13 cellular contexts compared by ENCODE assay signal in genomic region chr4:39932776-39933402, GRCh38. TPM values are rescaled to one million over a fixed set of nuclear protein-coding genes. Genes with fewer than 3 reads are reported as not detected.
DNase-seq lines count a peak whose midpoint lies in the region; ATAC-seq, FAIRE-seq and TF ChIP-seq lines count a peak whose summit lies in the region.
"Had no signal": no experiment of that assay in that cellular context is flagged by ENCODE, and none has a peak within 500 bp of the region (broad histone marks: within the 10 kb centered on the region; RNA-seq: fewer than 3 reads in every experiment).

No MANE protein-coding gene starts in this region.

- peak; percentile 81 for DNase-seq in activated CD4-positive, alpha-beta T cell treated with anti-CD3 and anti-CD28 coated beads, Interleukin-2, amount 10 ng/mL, durations not matched to agents 24 days and 14 days
- no peak for DNase-seq in activated CD4-positive, alpha-beta T cell treated with anti-CD3 and anti-CD28 coated beads for 1 hour
- DNase-seq in brain microvascular endothelial cell (no peak), small intestine (peak; percentile 63), HPDE6-E6E7 (ENCODE audit: extremely low spot score) (no peak), hepatic stellate cell (ENCODE audit: low spot score) (no peak)
- DNase-seq: activated effector memory CD4-positive, alpha-beta T cell treated with anti-CD3 and anti-CD28 coated beads, Interleukin-2, amount 50 U/mL, for 16 hours; KBM-7; NCI-H446 treated with DMSO at 0.1 percent for 48 hours; pancreas; upper lobe of right lung had no signal

- no peak overlapping the region for H2AFZ ChIP-seq in OCI-LY1 (ENCODE audit: low read length)

- peak overlapping the region; percentile 34 for H3K4me3 Mint-ChIP-seq in activated CD4-positive, alpha-beta T cell treated with anti-CD3 and anti-CD28 coated beads, Interleukin-2, amount 10 ng/mL, durations not matched to agents 24 days and 14 days

- H3K27ac Mint-ChIP-seq in activated CD4-positive, alpha-beta T cell treated with anti-CD3 and anti-CD28 coated beads, Interleukin-2, amount 10 ng/mL, durations not matched to agents 24 days and 14 days = peak overlapping the region; percentile 65

- H3K4me3 ChIP-seq in OCI-LY1 (ENCODE audit: low read depth, low read length, poor library complexity, severe bottlenecking) = no peak overlapping the region
- H3K4me3 ChIP-seq in brain microvascular endothelial cell (ENCODE audit: low read depth, low read length) = no peak overlapping the region
- no peak overlapping the region for H3K4me3 ChIP-seq in small intestine (ENCODE audit: low read depth in 1 of 2, low read length in 2 of 2)
- H3K4me3 ChIP-seq: pancreas, upper lobe of right lung had no signal

- 0 out of 2 replicates have a peak, but pooled peaks cover 3% of the 10 kb centered on the region for H3F3A ChIP-seq in OCI-LY1 (ENCODE audit: insufficient read depth, low read length)

- in situ Hi-C loops in brain microvascular endothelial cell (cut with HindIII; ENCODE audit: low pct_ligation_motif_present, low sequenced_read_pairs) = no loop called here

- no peaks in the 10 kb centered on the region; the same call in 1 of the 2 replicates for H4K20me1 ChIP-seq in OCI-LY1 (ENCODE audit: insufficient read depth, low read length)

- H3K4me1 Mint-ChIP-seq in activated CD4-positive, alpha-beta T cell treated with anti-CD3 and anti-CD28 coated beads, Interleukin-2, amount 10 ng/mL, durations not matched to agents 24 days and 14 days = peaks cover 41% of the 10 kb centered on the region

- H3K27ac ChIP-seq in OCI-LY1 (ENCODE audit: low read depth, low read length, poor library complexity, severe bottlenecking) (peak overlapping the region; percentile 3), brain microvascular endothelial cell (peak overlapping the region; percentile 32), small intestine (ENCODE audit: low read depth in 1 of 2, low read length in 1 of 2) (peak overlapping the region in 1 of 2 donors; percentile 51)
- H3K27ac ChIP-seq: upper lobe of right lung had no signal

- intact Hi-C loops in activated CD4-positive, alpha-beta T cell treated with anti-CD3 and anti-CD28 coated beads, Interleukin-2, amount 10 ng/mL, durations not matched to agents 24 days and 14 days (cut with micrococcal nuclease) = loop anchor here (2.0 kb wide), 1 partner anchor 44 kb away; the partner anchor contains the start of gene PDS5A

- H3K4me1 ChIP-seq in OCI-LY1 (ENCODE audit: insufficient read depth, low read length, severe bottlenecking) = peaks cover 32% of the 10 kb centered on the region
- peaks cover 3 to 11% of the 10 kb centered on the region in 2 donors for H3K4me1 ChIP-seq in small intestine (ENCODE audit: control insufficient read depth in 2 of 2, insufficient read depth in 1 of 2, low read depth in 1 of 2, low read length in 1 of 2)

- no peak for ATAC-seq in GM21825 (IDR thresholded peaks at IDR 0.05; ENCODE audit: unreplicated experiment)

- no peaks in the 10 kb centered on the region for H3K27me3 Mint-ChIP-seq in activated CD4-positive, alpha-beta T cell treated with anti-CD3 and anti-CD28 coated beads, Interleukin-2, amount 10 ng/mL, durations not matched to agents 24 days and 14 days

- H3K36me3 ChIP-seq in OCI-LY1 (ENCODE audit: insufficient read depth, low read length) (peaks cover 25% of the 10 kb centered on the region), brain microvascular endothelial cell (replicated peaks) (no peaks in the 10 kb centered on the region), small intestine (ENCODE audit: control insufficient read depth in 2 of 2, insufficient read depth in 2 of 2, low read length in 2 of 2) (no peaks in the 10 kb centered on the region)
- H3K36me3 ChIP-seq: pancreas had no signal

- H3K36me3 Mint-ChIP-seq in activated CD4-positive, alpha-beta T cell treated with anti-CD3 and anti-CD28 coated beads, Interleukin-2, amount 10 ng/mL, durations not matched to agents 24 days and 14 days (ENCODE audit: low read depth) = peaks cover 28% of the 10 kb centered on the region

- H3K9me3 Mint-ChIP-seq in activated CD4-positive, alpha-beta T cell treated with anti-CD3 and anti-CD28 coated beads, Interleukin-2, amount 10 ng/mL, durations not matched to agents 24 days and 14 days = no peaks in the 10 kb centered on the region

- peaks cover 84% of the 10 kb centered on the region for H3K79me2 ChIP-seq in OCI-LY1 (ENCODE audit: insufficient read depth, low read length)

- TF ChIP-seq CTCF in OCI-LY1 (IDR thresholded peaks at IDR 0.05; ENCODE audit: low read length) (no peak), brain microvascular endothelial cell (IDR thresholded peaks at IDR 0.05; ENCODE audit: low read depth, low read length, missing control alignments) (no peak)

- H3K9me3 ChIP-seq in OCI-LY1 (ENCODE audit: low read length) (no peaks in the 10 kb centered on the region), small intestine (ENCODE audit: control insufficient read depth, low read depth) (no peaks in the 10 kb centered on the region)
- H3K9me3 ChIP-seq: pancreas, upper lobe of right lung had no signal

- no peaks in the 10 kb centered on the region for H3K9me2 ChIP-seq in OCI-LY1 (ENCODE audit: low read depth, low read length)

- no peak for FAIRE-seq in small intestine (lab: Jason Lieb, UNC)
- FAIRE-seq: pancreas had no signal

- H3K27me3 ChIP-seq in OCI-LY1 (ENCODE audit: insufficient read depth, low read length) = no peaks in the 10 kb centered on the region
- no peaks in the 10 kb centered on the region for H3K27me3 ChIP-seq in brain microvascular endothelial cell (replicated peaks)
- no peaks in the 10 kb centered on the region for H3K27me3 ChIP-seq in small intestine (ENCODE audit: control insufficient read depth in 2 of 2, insufficient read depth in 2 of 2, low read length in 2 of 2)
- H3K27me3 ChIP-seq: pancreas, upper lobe of right lung had no signal

- H3K9ac ChIP-seq in OCI-LY1 (ENCODE audit: low read length) = no peak overlapping the region

- no peak overlapping the region; the same call in 1 of the 2 replicates for H3K4me2 ChIP-seq in OCI-LY1 (ENCODE audit: low read length)

- WGBS in small intestine, 3 donors = 63 to 72% (median 66%) methylated on average over 8 of the region's 8 CpGs

RNA-seq across cellular contexts. Expression of gene PDS5A, which starts 44.8 kb away (rescaled TPM):
- 126 and 128 TPM in 2 replicates for total RNA-seq in activated CD4-positive, alpha-beta T cell treated with anti-CD3 and anti-CD28 coated beads, Interleukin-2, amount 10 ng/mL, durations not matched to agents 24 days and 14 days
- polyA plus RNA-seq in small intestine = 10 to 100 TPM; 17.6 to 23.3 (median 22.7) TPM

Comparison
In these comparisons a context has a peak if more than half of its experiments do, and no peak if none do; other contexts are left out.
1. DNase-seq: peak in activated CD4-positive, alpha-beta T cell treated with anti-CD3 and anti-CD28 coated beads, Interleukin-2, amount 10 ng/mL, durations not matched to agents 24 days and 14 days (single experiment) and small intestine (single experiment); none in activated CD4-positive, alpha-beta T cell treated with anti-CD3 and anti-CD28 coated beads for 1 hour (single experiment), brain microvascular endothelial cell (single experiment), HPDE6-E6E7 (single experiment) and hepatic stellate cell (single experiment).